In genomic region chr5:119451561-119451960, GRCh38 we compare ENCODE assay signal across 9 cellular contexts. TPM values are rescaled to one million over a fixed set of nuclear protein-coding genes. Genes with fewer than 3 reads are reported as not detected.
A peak's percentile ranks its signal among the peaks of the same experiment; 100 is the strongest.
DNase-seq lines count a peak whose midpoint lies in the region; ATAC-seq, FAIRE-seq and TF ChIP-seq lines count a peak whose summit lies in the region.
"Had no signal": no experiment of that assay in that cellular context is flagged by ENCODE, and none has a peak within 500 bp of the region (broad histone marks: within the 10 kb centered on the region; RNA-seq: fewer than 3 reads in every experiment).

No MANE protein-coding gene starts in this region.

- no peak overlapping the region for H3K27ac Mint-ChIP-seq in activated naive CD4-positive, alpha-beta T cell treated with anti-CD3 and anti-CD28 coated beads for 36 hours
- H3K27ac Mint-ChIP-seq in glutamatergic neuron (ENCODE audit: unreplicated experiment): no peak overlapping the region

- H3K4me3 Mint-ChIP-seq in activated naive CD4-positive, alpha-beta T cell treated with anti-CD3 and anti-CD28 coated beads for 36 hours: peak overlapping the region; percentile 88
- H3K4me3 Mint-ChIP-seq in glutamatergic neuron (ENCODE audit: unreplicated experiment): peak overlapping the region; percentile 50

- TF ChIP-seq CTCF in SU-DHL-6 (IDR thresholded peaks at IDR 0.05; ENCODE audit: insufficient read depth, low read length, poor library complexity, severe bottlenecking): no peak
- no peak for TF ChIP-seq CTCF in glutamatergic neuron (IDR thresholded peaks at IDR 0.05; ENCODE audit: partially characterized antibody, unreplicated experiment)
- no peak for TF ChIP-seq CTCF in thyroid gland (IDR thresholded peaks at IDR 0.05)
- TF ChIP-seq CTCF in pancreas (IDR thresholded peaks at IDR 0.05): no peak

- no peak for ATAC-seq in pancreas

- H3F3A ChIP-seq in SU-DHL-6 (ENCODE audit: insufficient read depth): no peaks in the 10 kb centered on the region

- no peaks in the 10 kb centered on the region for H3K36me3 Mint-ChIP-seq in activated naive CD4-positive, alpha-beta T cell treated with anti-CD3 and anti-CD28 coated beads for 36 hours (ENCODE audit: low read depth)
- H3K36me3 Mint-ChIP-seq in glutamatergic neuron (ENCODE audit: unreplicated experiment): peaks cover 10% of the 10 kb centered on the region

- 0 out of 2 replicates have a peak, but pooled peaks cover 3% of the 10 kb centered on the region for H3K9me3 ChIP-seq in SU-DHL-6 (ENCODE audit: insufficient read depth, low read length)
- H3K9me3 ChIP-seq in thyroid gland: no peaks in the 10 kb centered on the region
- no peaks in the 10 kb centered on the region for H3K9me3 ChIP-seq in pancreas

- FAIRE-seq in frontal cortex (lab: Jason Lieb, UNC) (no peak), pancreas (lab: Jason Lieb, UNC) (no peak)
- FAIRE-seq: bronchial epithelial cell had no signal

- no peaks in the 10 kb centered on the region for H4K20me1 ChIP-seq in SU-DHL-6 (ENCODE audit: low read depth, low read length)

- peaks cover 3% of the 10 kb centered on the region for H3K9me3 Mint-ChIP-seq in activated naive CD4-positive, alpha-beta T cell treated with anti-CD3 and anti-CD28 coated beads for 36 hours
- H3K9me3 Mint-ChIP-seq in glutamatergic neuron (ENCODE audit: unreplicated experiment): peaks cover 13% of the 10 kb centered on the region

- H3K9ac ChIP-seq in SU-DHL-6 (ENCODE audit: low read length): no peak overlapping the region

- peak overlapping the region; percentile 84 for H3K4me2 ChIP-seq in SU-DHL-6 (ENCODE audit: low read depth, low read length, poor library complexity, severe bottlenecking)

- H3K9me2 ChIP-seq in SU-DHL-6 (replicated peaks; ENCODE audit: insufficient read depth, low read length): no peaks in the 10 kb centered on the region

- CTCF ChIA-PET in activated naive CD4-positive, alpha-beta T cell treated with anti-CD3 and anti-CD28 coated beads for 36 hours (lab: Charles Lee): interaction anchor here (1.0 to 1.2 kb wide), 3 partner anchors 17 to 46 kb away, joined by 3 to 4 read pairs (median 3); no protein-coding TSS in a partner anchor

- intact Hi-C loops in activated naive CD4-positive, alpha-beta T cell treated with anti-CD3 and anti-CD28 coated beads for 36 hours (cut with micrococcal nuclease): no loop called here
- intact Hi-C loops in thyroid gland (cut with DNase I) (no loop called here), pancreas (cut with DNase I) (no loop called here)

- H3K27me3 ChIP-seq in SU-DHL-6 (ENCODE audit: low read length) (no peaks in the 10 kb centered on the region), thyroid gland (no peaks in the 10 kb centered on the region), pancreas (no peaks in the 10 kb centered on the region)

- peak overlapping the region; percentile 84 for H2AFZ ChIP-seq in SU-DHL-6 (ENCODE audit: low read depth, low read length, severe bottlenecking)

- no peaks in the 10 kb centered on the region for H3K27me3 Mint-ChIP-seq in activated naive CD4-positive, alpha-beta T cell treated with anti-CD3 and anti-CD28 coated beads for 36 hours (ENCODE audit: low read depth)
- H3K27me3 Mint-ChIP-seq in glutamatergic neuron (ENCODE audit: unreplicated experiment): peaks cover 4% of the 10 kb centered on the region

- no peak for TF ChIP-seq POLR2A in thyroid gland (IDR thresholded peaks at IDR 0.05)

- H3K4me3 ChIP-seq in SU-DHL-6 (ENCODE audit: insufficient read depth, low read length, poor library complexity, severe bottlenecking) (no peak overlapping the region), thyroid gland (replicated peaks in 1 of 3) (no peak overlapping the region), pancreas (no peak overlapping the region)

- no peaks in the 10 kb centered on the region for H3K36me3 ChIP-seq in SU-DHL-6 (ENCODE audit: low read length)
- peaks cover 0 to 4% of the 10 kb centered on the region in 2 donors for H3K36me3 ChIP-seq in thyroid gland
- no peaks in the 10 kb centered on the region for H3K36me3 ChIP-seq in pancreas

- H3K79me2 ChIP-seq in SU-DHL-6 (ENCODE audit: insufficient read depth, low read length): peaks cover 16% of the 10 kb centered on the region; the same call in 1 of the 2 replicates

- WGBS in thyroid gland, 2 donors: 85% methylated on average over 4 of the region's 4 CpGs
- 77 to 90% methylated on average over 4 of the region's 4 CpGs for WGBS in pancreas, 2 donors

- H3K27ac ChIP-seq in SU-DHL-6 (ENCODE audit: low read depth, low read length) (no peak overlapping the region), thyroid gland (peak overlapping the region; percentile 92 to 97 (median 93)), pancreas (no peak overlapping the region)

- H3K4me1 Mint-ChIP-seq in activated naive CD4-positive, alpha-beta T cell treated with anti-CD3 and anti-CD28 coated beads for 36 hours (ENCODE audit: low read depth): peaks cover 18% of the 10 kb centered on the region
- peaks cover 15% of the 10 kb centered on the region for H3K4me1 Mint-ChIP-seq in glutamatergic neuron (ENCODE audit: low read depth, unreplicated experiment)

- peaks cover 5 to 12% of the 10 kb centered on the region in 2 donors for H3K4me1 ChIP-seq in thyroid gland
- peaks cover 0 to 10% (median 8%) of the 10 kb centered on the region in 3 donors for H3K4me1 ChIP-seq in pancreas

- no peak for DNase-seq in activated naive CD4-positive, alpha-beta T cell treated with anti-CD3 and anti-CD28 coated beads for 36 hours
- no peak for DNase-seq in activated naive CD4-positive, alpha-beta T cell treated with anti-CD3 and anti-CD28 coated beads, Interleukin-2, amount 50 U/mL, for 16 hours
- no peak for DNase-seq in glutamatergic neuron
- DNase-seq in thyroid gland: no peak
- DNase-seq in stimulated activated CD8-positive, alpha-beta memory T cell treated with anti-CD3 and anti-CD28 coated beads, Interleukin-4, amount 100 ng/mL, for 48 hours: no peak
- no peak for DNase-seq in frontal cortex (ENCODE audit: low spot score in 2 of 2)
- DNase-seq in pancreas: no peak

RNA-seq across cellular contexts. Expression of gene HSD17B4, which starts 0.7 kb away (rescaled TPM):
- total RNA-seq in activated naive CD4-positive, alpha-beta T cell treated with anti-CD3 and anti-CD28 coated beads for 36 hours: 10 to 100 TPM; 85.6 to 96.3 TPM
- 161 TPM for total RNA-seq in glutamatergic neuron (ENCODE audit: unreplicated experiment)
- 100 to 1,000 TPM; 334 to 615 (median 467) TPM for total RNA-seq in thyroid gland
- total RNA-seq in frontal cortex: 179 TPM
- total RNA-seq in pancreas: 100 to 1,000 TPM; 122 to 152 (median 130) TPM
- 100 to 1,000 TPM; 120 to 133 TPM for polyA plus RNA-seq in pancreas

Comparison
In these comparisons a context has a peak if more than half of its experiments do, and no peak if none do; other contexts are left out.
1. H3K27ac ChIP-seq: peak in thyroid gland (3 of 3); none in SU-DHL-6 (single experiment) and pancreas (0 of 4).